Comparison of ENCODE assay signal across 23 cellular contexts in genomic region chr7:46189255-46189790, GRCh38.
DNase-seq lines count a peak whose midpoint lies in the region; ATAC-seq, FAIRE-seq and TF ChIP-seq lines count a peak whose summit lies in the region.
"Had no signal": no experiment of that assay in that cellular context is flagged by ENCODE, and none has a peak within 500 bp of the region (broad histone marks: within the 10 kb centered on the region; RNA-seq: fewer than 3 reads in every experiment).

No MANE protein-coding gene starts in this region.

- H3K4me2 ChIP-seq in osteoblast (ENCODE audit: insufficient read depth, low read length) = no peak overlapping the region
- H3K4me2 ChIP-seq: A549, GM23338 had no signal

- H3K36me3 ChIP-seq in osteoblast (ENCODE audit: insufficient read depth, low read length) = no peaks in the 10 kb centered on the region
- H3K36me3 ChIP-seq: BE2C had no signal

- H3K27ac ChIP-seq in osteoblast (ENCODE audit: low read depth, low read length) = no peak overlapping the region
- H3K27ac ChIP-seq: 22Rv1, A549 had no signal

- FAIRE-seq in HTR-8/SVneo (lab: Jason Lieb, UNC) = peak; percentile 36
- FAIRE-seq: G401.6, GM12891, GM19239 had no signal

- DNase-seq in AG08395 (ENCODE audit: low spot score) = peak; percentile 11
- DNase-seq in HTR-8/SVneo (ENCODE audit: insufficient read length, low spot score) = no peak
- DNase-seq in fibroblast of gingiva (ENCODE audit: low read depth) = peak; percentile 19
- peak; percentile 8 for DNase-seq in osteoblast (ENCODE audit: insufficient read length, low spot score, missing footprints)
- DNase-seq in NCI-H2107 treated with DMSO at 0.1 percent for 48 hours (lab: John Stamatoyannopoulos, UW; ENCODE audit: unreplicated experiment) = no peak
- no peak for DNase-seq in NCI-H1105 (lab: John Stamatoyannopoulos, UW)
- DNase-seq in activated T-cell treated with anti-CD3 and anti-CD28 coated beads for 4 hours = no peak
- DNase-seq: BE2C; C1 segment of cervical spinal cord; CD4-positive, CD25-positive, alpha-beta regulatory T cell; CD8-positive, alpha-beta memory T cell; COR-L47; DMS 273 treated with DMSO at 0.1 percent for 48 hours; DMS53; H7 had no signal

- no peak for TF ChIP-seq CTCF in osteoblast (IDR thresholded peaks at IDR 0.05; ENCODE audit: extremely low read depth, low read depth, low read length)

- H3K9me3 ChIP-seq in osteoblast (ENCODE audit: low read depth, low read length) = no peaks in the 10 kb centered on the region
- H3K9me3 ChIP-seq: A549, BE2C had no signal

- no peak overlapping the region for H2AFZ ChIP-seq in osteoblast (ENCODE audit: low read length)
- H2AFZ ChIP-seq: GM23338 had no signal

- no peaks in the 10 kb centered on the region for H3K27me3 ChIP-seq in osteoblast (ENCODE audit: insufficient read depth, low read length)
- H3K27me3 ChIP-seq: BE2C had no signal

- no peaks in the 10 kb centered on the region for H4K20me1 ChIP-seq in osteoblast (ENCODE audit: insufficient read depth, low read length)

- no peaks in the 10 kb centered on the region for H3K79me2 ChIP-seq in osteoblast (ENCODE audit: insufficient read depth, low read length)

- H3K4me3 ChIP-seq in osteoblast (ENCODE audit: insufficient read depth, low read length) = no peak overlapping the region
- H3K4me3 ChIP-seq: A549, GM23338 had no signal

- peaks cover 15% of the 10 kb centered on the region for H3K4me1 ChIP-seq in osteoblast (ENCODE audit: insufficient read depth, low read length)
- H3K4me1 ChIP-seq: A549, BE2C had no signal

- no peak for ATAC-seq in GM19397 (IDR thresholded peaks at IDR 0.05; ENCODE audit: unreplicated experiment)
- ATAC-seq: A549, GM23338, HCT116 had no signal

Comparison
In these comparisons a context has a peak if more than half of its experiments do, and no peak if none do; other contexts are left out.
1. DNase-seq: peak in AG08395 (single experiment), fibroblast of gingiva (single experiment) and osteoblast (single experiment); none in HTR-8/SVneo (single experiment), NCI-H2107 treated with DMSO at 0.1 percent for 48 hours (single experiment), NCI-H1105 (single experiment) and activated T-cell treated with anti-CD3 and anti-CD28 coated beads for 4 hours (single experiment).